In the genomic region with DNA sequence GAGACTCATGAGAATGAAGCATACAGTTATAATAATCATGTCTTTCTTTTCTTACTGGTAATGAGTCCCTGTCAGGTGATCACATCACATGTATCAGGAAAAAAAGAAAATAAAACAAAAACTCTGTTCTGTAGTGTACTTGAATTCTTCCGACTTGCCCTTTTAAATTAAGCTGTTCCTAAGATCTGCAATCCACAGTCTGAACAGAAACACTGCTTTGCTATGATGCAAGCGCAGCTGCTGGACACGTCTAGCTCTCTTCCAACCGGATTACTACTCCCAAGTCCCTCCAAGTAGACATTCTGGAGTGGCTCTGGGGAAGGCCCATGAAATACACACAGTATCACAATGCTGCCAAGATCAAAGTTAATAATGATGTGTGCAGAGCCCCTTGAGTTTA, we compare ENCODE assay signal across 18 cellular contexts.
DNase-seq lines count a peak whose midpoint lies in the region; ATAC-seq, FAIRE-seq and TF ChIP-seq lines count a peak whose summit lies in the region.
"Had no signal": no experiment of that assay in that cellular context is flagged by ENCODE, and none has a peak within 500 bp of the region (broad histone marks: within the 10 kb centered on the region; RNA-seq: fewer than 3 reads in every experiment).

No MANE protein-coding gene starts in this region.

- H3K4me2 ChIP-seq in GM12878 (ENCODE audit: control insufficient read depth, insufficient read depth) = no peak overlapping the region
- H3K4me2 ChIP-seq: SK-N-SH had no signal

- TF ChIP-seq CTCF in GM12878 (IDR thresholded peaks at IDR 0.05 in 2 of 3, conservative IDR thresholded peaks at IDR 0.05 in 1 of 3; ENCODE audit: control insufficient read depth in 2 of 3, extremely low read depth in 1 of 3, insufficient read depth in 1 of 3, low read depth in 3 of 3, low read length in 3 of 3) (no peak), heart right ventricle (IDR thresholded peaks at IDR 0.05) (no peak), kidney (IDR thresholded peaks at IDR 0.05; ENCODE audit: borderline replicate concordance, extremely low read depth, insufficient read depth) (no peak)

- no peak for TF ChIP-seq POLR2A in GM12878 (IDR thresholded peaks at IDR 0.05; ENCODE audit: low read depth, low read length)

- in situ Hi-C loops in GM12878 (cut with MboI) = no loop called here

- H3K4me3 ChIP-seq in GM12878 = no peak overlapping the region
- H3K4me3 ChIP-seq in heart right ventricle = no peak overlapping the region
- H3K4me3 ChIP-seq in kidney (ENCODE audit: low read length in 2 of 2) = no peak overlapping the region

- H4K20me1 ChIP-seq in GM12878 (ENCODE audit: control insufficient read depth, insufficient read depth) = no peaks in the 10 kb centered on the region

- H3K27me3 ChIP-seq in GM12878 (replicated peaks in 1 of 2; ENCODE audit: control insufficient read depth in 2 of 2, insufficient read depth in 2 of 2, low read length in 1 of 2) (no peaks in the 10 kb centered on the region), heart right ventricle (no peaks in the 10 kb centered on the region)

- DNase-seq in AG20443 (ENCODE audit: low spot score) = peak; percentile 55
- no peak for DNase-seq in GM12878 (ENCODE audit: low read depth, low spot score)
- DNase-seq in heart right ventricle = peak in 1 of 2 donors; percentile 39
- peak; percentile 83 for DNase-seq in posterior vena cava (ENCODE audit: low spot score)
- DNase-seq in kidney = no peak
- DNase-seq in SIG-M5 (lab: John Stamatoyannopoulos, UW) = no peak
- DNase-seq in stimulated activated CD4-positive, alpha-beta T cell treated with anti-CD3 and anti-CD28 coated beads, Interleukin-4, amount 100 ng/mL, for 1 hour = no peak
- DNase-seq: activated CD8-positive, alpha-beta T cell treated with anti-CD3 and anti-CD28 coated beads for 36 hours; effector memory CD8-positive, alpha-beta T cell; naive thymus-derived CD8-positive, alpha-beta T cell; NCI-H1048; SK-N-SH; stimulated activated naive CD8-positive, alpha-beta T cell treated with anti-CD3 and anti-CD28 coated beads, Interleukin-15, Interleukin-2, amounts not matched to agents 100 U/mL and 50 U/mL, for 24 hours had no signal

- no peak overlapping the region for H3K27ac ChIP-seq in GM12878 (ENCODE audit: control insufficient read depth, insufficient read depth)
- peak overlapping the region in 5 of 10 donors; percentile 26 to 61 (median 45) for H3K27ac ChIP-seq in heart right ventricle
- no peak overlapping the region for H3K27ac ChIP-seq in kidney (ENCODE audit: low read depth in 2 of 2, low read length in 2 of 2)

- no peak overlapping the region for H2AFZ ChIP-seq in GM12878 (ENCODE audit: control insufficient read depth, low read depth, low read length)

- H3K9me3 ChIP-seq in GM12878 (replicated peaks; ENCODE audit: control insufficient read depth, insufficient read depth, low read length) = no peaks in the 10 kb centered on the region; the same call in 2 of the 3 replicates
- no peaks in the 10 kb centered on the region for H3K9me3 ChIP-seq in heart right ventricle
- no peaks in the 10 kb centered on the region for H3K9me3 ChIP-seq in kidney (ENCODE audit: control insufficient read depth in 1 of 2, low read length in 2 of 2)
- H3K9me3 ChIP-seq: SK-N-SH had no signal

- RAD21 ChIA-PET in GM12878 (lab: Charles Lee; ENCODE audit: unreplicated experiment) = interaction anchor here (0.8 to 4.9 kb wide), 14 partner anchors 11 to 67 kb away, joined by 3 to 37 read pairs (median 4); no protein-coding TSS in a partner anchor

- WGBS in GM12878 (ENCODE audit: insufficient coverage, insufficient replicate concordance, low lambda C conversion rate, missing lambda C conversion rate) = 65% methylated on average over 4 of the region's 4 CpGs
- 58 to 81% methylated on average over 4 of the region's 4 CpGs for WGBS in heart right ventricle, 2 donors

- peaks cover 22% of the 10 kb centered on the region for H3K4me1 ChIP-seq in GM12878 (ENCODE audit: control insufficient read depth, insufficient read depth, low read length)
- peaks cover 3 to 71% (median 55%) of the 10 kb centered on the region in 9 donors for H3K4me1 ChIP-seq in heart right ventricle
- H3K4me1 ChIP-seq in kidney (ENCODE audit: control insufficient read depth in 1 of 2, insufficient read depth in 1 of 2, low read depth in 1 of 2, low read length in 2 of 2) = peaks cover 0 to 5% of the 10 kb centered on the region in 2 donors

- ATAC-seq in GM12878 (no peak), heart right ventricle (peak; percentile 50 to 90 (median 78)), HG02852 (IDR thresholded peaks at IDR 0.05; ENCODE audit: unreplicated experiment) (no peak)
- ATAC-seq: activated CD8-positive, alpha-beta T cell treated with anti-CD3 and anti-CD28 coated beads for 36 hours; effector memory CD8-positive, alpha-beta T cell; naive thymus-derived CD8-positive, alpha-beta T cell had no signal

- H3K9ac ChIP-seq in GM12878 (ENCODE audit: control insufficient read depth, insufficient read depth, low read length) = no peak overlapping the region
- no peak overlapping the region for H3K9ac ChIP-seq in kidney (ENCODE audit: low read length in 2 of 2)
- H3K9ac ChIP-seq: SK-N-SH had no signal

- peaks cover 76% of the 10 kb centered on the region for H3K79me2 ChIP-seq in GM12878 (ENCODE audit: control insufficient read depth, insufficient read depth, low read length)

- FAIRE-seq in GM12878 (lab: Jason Lieb, UNC) (no peak), kidney (lab: Jason Lieb, UNC) (no peak)
- FAIRE-seq: D721Med, GM18507, GM19239, HTR-8/SVneo had no signal

- no peak for TF ChIP-seq EP300 in GM12878 (IDR thresholded peaks at IDR 0.05; ENCODE audit: borderline replicate concordance in 1 of 2, control insufficient read depth in 1 of 2, low read depth in 2 of 2, low read length in 2 of 2)

- no peak for TF ChIP-seq RAD21 in GM12878 (IDR thresholded peaks at IDR 0.05; ENCODE audit: insufficient read depth, low read depth, low read length)

- POLR2A ChIA-PET in GM12878 (lab: Charles Lee) = interaction anchor here (1.1 to 4.1 kb wide), 11 partner anchors 11 to 84 kb away, joined by 3 to 21 read pairs (median 5); a partner anchor contains a TSS

- CTCF ChIA-PET in GM12878 (lab: Yijun Ruan, JAX) = interaction anchor here (0.5 to 3.2 kb wide), 11 partner anchors 10 to 292 kb away, joined by 3 to 23 read pairs (median 4); no protein-coding TSS in a partner anchor

- SMC1A ChIA-PET in GM12878 (lab: Charles Lee; ENCODE audit: uncharacterized antibody, unreplicated experiment) = interaction anchor here (0.6 to 7.3 kb wide), 16 partner anchors 8 to 290 kb away, joined by 3 to 71 read pairs (median 6); no protein-coding TSS in a partner anchor

- no peaks in the 10 kb centered on the region; a peak in 3 of 4 replicates for H3K36me3 ChIP-seq in GM12878 (ENCODE audit: control insufficient read depth in 2 of 2, insufficient read depth in 2 of 2, low read length in 1 of 2)
- no peaks in the 10 kb centered on the region for H3K36me3 ChIP-seq in heart right ventricle
- no peaks in the 10 kb centered on the region for H3K36me3 ChIP-seq in kidney (ENCODE audit: control insufficient read depth in 1 of 2, insufficient read depth in 2 of 2, low read length in 2 of 2)

- intact Hi-C loops in GM12878 (cut with micrococcal nuclease; ENCODE audit: unreplicated experiment) = no loop called here
- intact Hi-C loops in heart right ventricle (cut with DNase I) = no loop called here
- intact Hi-C loops in posterior vena cava (cut with DNase I) = no loop called here
- intact Hi-C loops in kidney (cut with DNase I) = no loop called here

- BruUV-seq in GM12878 (replicated peaks; lab: Mats Ljungman, UMichigan) = no TSS peak

TF ChIP-seq in GM12878, 131 proteins besides CTCF, POLR2A, EP300 and RAD21 (continues in another document):
- TF ChIP-seq NBN (IDR thresholded peaks at IDR 0.05) (no peak), ESRRA (IDR thresholded peaks at IDR 0.05; ENCODE audit: low read length) (no peak)
- TF ChIP-seq, protein P1, sequence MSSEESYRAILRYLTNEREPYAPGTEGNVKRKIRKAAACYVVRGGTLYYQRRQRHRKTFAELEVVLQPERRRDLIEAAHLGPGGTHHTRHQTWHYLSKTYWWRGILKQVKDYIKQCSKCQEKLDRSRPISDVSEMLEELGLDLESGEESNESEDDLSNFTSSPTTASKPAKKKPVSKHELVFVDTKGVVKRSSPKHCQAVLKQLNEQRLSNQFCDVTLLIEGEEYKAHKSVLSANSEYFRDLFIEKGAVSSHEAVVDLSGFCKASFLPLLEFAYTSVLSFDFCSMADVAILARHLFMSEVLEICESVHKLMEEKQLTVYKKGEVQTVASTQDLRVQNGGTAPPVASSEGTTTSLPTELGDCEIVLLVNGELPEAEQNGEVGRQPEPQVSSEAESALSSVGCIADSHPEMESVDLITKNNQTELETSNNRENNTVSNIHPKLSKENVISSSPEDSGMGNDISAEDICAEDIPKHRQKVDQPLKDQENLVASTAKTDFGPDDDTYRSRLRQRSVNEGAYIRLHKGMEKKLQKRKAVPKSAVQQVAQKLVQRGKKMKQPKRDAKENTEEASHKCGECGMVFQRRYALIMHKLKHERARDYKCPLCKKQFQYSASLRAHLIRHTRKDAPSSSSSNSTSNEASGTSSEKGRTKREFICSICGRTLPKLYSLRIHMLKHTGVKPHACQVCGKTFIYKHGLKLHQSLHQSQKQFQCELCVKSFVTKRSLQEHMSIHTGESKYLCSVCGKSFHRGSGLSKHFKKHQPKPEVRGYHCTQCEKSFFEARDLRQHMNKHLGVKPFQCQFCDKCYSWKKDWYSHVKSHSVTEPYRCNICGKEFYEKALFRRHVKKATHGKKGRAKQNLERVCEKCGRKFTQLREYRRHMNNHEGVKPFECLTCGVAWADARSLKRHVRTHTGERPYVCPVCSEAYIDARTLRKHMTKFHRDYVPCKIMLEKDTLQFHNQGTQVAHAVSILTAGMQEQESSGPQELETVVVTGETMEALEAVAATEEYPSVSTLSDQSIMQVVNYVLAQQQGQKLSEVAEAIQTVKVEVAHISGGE (CRISPR knock-in tag; IDR thresholded peaks at IDR 0.05) = no peak
- TF ChIP-seq, protein P2, sequence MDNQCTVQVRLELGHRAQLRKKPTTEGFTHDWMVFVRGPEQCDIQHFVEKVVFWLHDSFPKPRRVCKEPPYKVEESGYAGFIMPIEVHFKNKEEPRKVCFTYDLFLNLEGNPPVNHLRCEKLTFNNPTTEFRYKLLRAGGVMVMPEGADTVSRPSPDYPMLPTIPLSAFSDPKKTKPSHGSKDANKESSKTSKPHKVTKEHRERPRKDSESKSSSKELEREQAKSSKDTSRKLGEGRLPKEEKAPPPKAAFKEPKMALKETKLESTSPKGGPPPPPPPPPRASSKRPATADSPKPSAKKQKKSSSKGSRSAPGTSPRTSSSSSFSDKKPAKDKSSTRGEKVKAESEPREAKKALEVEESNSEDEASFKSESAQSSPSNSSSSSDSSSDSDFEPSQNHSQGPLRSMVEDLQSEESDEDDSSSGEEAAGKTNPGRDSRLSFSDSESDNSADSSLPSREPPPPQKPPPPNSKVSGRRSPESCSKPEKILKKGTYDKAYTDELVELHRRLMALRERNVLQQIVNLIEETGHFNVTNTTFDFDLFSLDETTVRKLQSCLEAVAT (IDR thresholded peaks at IDR 0.05) = no peak

Comparison
In these comparisons a context has a peak if more than half of its experiments do, and no peak if none do; other contexts are left out.
1. DNase-seq: peak in AG20443 (single experiment) and posterior vena cava (single experiment); none in GM12878 (single experiment), kidney (single experiment), SIG-M5 (single experiment) and stimulated activated CD4-positive, alpha-beta T cell treated with anti-CD3 and anti-CD28 coated beads, Interleukin-4, amount 100 ng/mL, for 1 hour (single experiment).
2. ATAC-seq: peak in heart right ventricle (8 of 8); none in GM12878 (single experiment) and HG02852 (single experiment).